ENCODE assay signal across 1 cellular context in genomic region chr2:142882500-142882899, GRCh38. TPM values are rescaled to one million over a fixed set of nuclear protein-coding genes. Genes with fewer than 3 reads are reported as not detected.
"Had no signal": no experiment of that assay in that cellular context is flagged by ENCODE, and none has a peak within 500 bp of the region (broad histone marks: within the 10 kb centered on the region; RNA-seq: fewer than 3 reads in every experiment).

No MANE protein-coding gene starts in this region.

RNA-seq across cellular contexts. Expression of gene KYNU, which starts 5.0 kb away (rescaled TPM):
- total RNA-seq: lung microvascular endothelial cell had no signal
